16 cellular contexts compared by ENCODE assay signal in genomic region chr1:176033879-176034278, GRCh38.
A peak's percentile ranks its signal among the peaks of the same experiment; 100 is the strongest.
DNase-seq lines count a peak whose midpoint lies in the region; ATAC-seq, FAIRE-seq and TF ChIP-seq lines count a peak whose summit lies in the region.
"Had no signal": no experiment of that assay in that cellular context is flagged by ENCODE, and none has a peak within 500 bp of the region (broad histone marks: within the 10 kb centered on the region; RNA-seq: fewer than 3 reads in every experiment).

No MANE protein-coding gene starts in this region.

- TF ChIP-seq EP300 in SK-N-SH (IDR thresholded peaks at IDR 0.05; ENCODE audit: borderline replicate concordance in 1 of 2, low read depth in 1 of 2, low read length in 1 of 2), result no peak
- TF ChIP-seq EP300 in suprapubic skin (IDR thresholded peaks at IDR 0.05), result no peak

- no peak overlapping the region for H3K4me3 Mint-ChIP-seq in astrocyte (ENCODE audit: unreplicated experiment)
- H3K4me3 Mint-ChIP-seq in activated naive CD4-positive, alpha-beta T cell treated with anti-CD3 and anti-CD28 coated beads, Interleukin-2, amount 10 ng/mL, durations not matched to agents 7 days and 5 days, result no peak overlapping the region
- H3K4me3 Mint-ChIP-seq: activated CD4-positive, alpha-beta memory T cell treated with anti-CD3 and anti-CD28 coated beads for 36 hours; memory B cell had no signal

- peaks cover 4% of the 10 kb centered on the region for H3K4me1 Mint-ChIP-seq in astrocyte (ENCODE audit: low read depth, unreplicated experiment)
- peaks cover 4% of the 10 kb centered on the region for H3K4me1 Mint-ChIP-seq in activated naive CD4-positive, alpha-beta T cell treated with anti-CD3 and anti-CD28 coated beads, Interleukin-2, amount 10 ng/mL, durations not matched to agents 7 days and 5 days

- no peak for FAIRE-seq in astrocyte (lab: Jason Lieb, UNC)

- H3K27me3 ChIP-seq in SK-N-SH (ENCODE audit: insufficient read depth) (no peaks in the 10 kb centered on the region), astrocyte (ENCODE audit: insufficient read depth, low read length) (no peaks in the 10 kb centered on the region), suprapubic skin (no peaks in the 10 kb centered on the region), adrenal gland (no peaks in the 10 kb centered on the region)

- POLR2A ChIA-PET in SK-N-SH (lab: Yijun Ruan, JAX), result no interaction called here

- H3K4me2 ChIP-seq in SK-N-SH, result no peak overlapping the region
- peak overlapping the region; percentile 21 for H3K4me2 ChIP-seq in astrocyte (ENCODE audit: low read length)

- CTCF ChIA-PET in SK-N-SH (lab: Yijun Ruan, JAX), result no interaction called here
- CTCF ChIA-PET in activated naive CD4-positive, alpha-beta T cell treated with anti-CD3 and anti-CD28 coated beads, Interleukin-2, amount 10 ng/mL, durations not matched to agents 7 days and 5 days (lab: Charles Lee), result interaction anchor here (0.7 kb wide), 1 partner anchor 504 kb away, joined by 3 read pairs; no protein-coding TSS in a partner anchor

- 0 out of 2 replicates have a peak, but pooled peaks cover 5% of the 10 kb centered on the region for H3K79me2 ChIP-seq in SK-N-SH (ENCODE audit: insufficient read depth)
- H3K79me2 ChIP-seq in astrocyte (ENCODE audit: insufficient read depth, low read length), result peaks cover 3% of the 10 kb centered on the region

- H3K9me3 ChIP-seq in SK-N-SH (no peaks in the 10 kb centered on the region), astrocyte (ENCODE audit: insufficient read depth, low read depth, low read length) (no peaks in the 10 kb centered on the region), suprapubic skin (no peaks in the 10 kb centered on the region), adrenal gland (replicated peaks in 1 of 3) (no peaks in the 10 kb centered on the region)
- H3K9me3 ChIP-seq: HAP-1 had no signal

- no peaks in the 10 kb centered on the region for H3K9me3 Mint-ChIP-seq in astrocyte (ENCODE audit: unreplicated experiment)
- no peaks in the 10 kb centered on the region for H3K9me3 Mint-ChIP-seq in activated naive CD4-positive, alpha-beta T cell treated with anti-CD3 and anti-CD28 coated beads, Interleukin-2, amount 10 ng/mL, durations not matched to agents 7 days and 5 days
- H3K9me3 Mint-ChIP-seq: activated CD4-positive, alpha-beta memory T cell treated with anti-CD3 and anti-CD28 coated beads for 36 hours; memory B cell had no signal

- TF ChIP-seq CTCF in SK-N-SH (IDR thresholded peaks at IDR 0.05) (no peak), astrocyte (IDR thresholded peaks at IDR 0.05; ENCODE audit: insufficient read depth, low read depth, low read length) (no peak), foreskin fibroblast (IDR thresholded peaks at IDR 0.05; ENCODE audit: low read depth, low read length) (no peak), suprapubic skin (IDR thresholded peaks at IDR 0.05) (no peak), adrenal gland (IDR thresholded peaks at IDR 0.05) (no peak)

- no peak for DNase-seq in SK-N-SH
- peak; percentile 8 for DNase-seq in astrocyte (ENCODE audit: low read depth)
- peak; percentile 8 to 30 for DNase-seq in foreskin fibroblast
- DNase-seq in smooth muscle cell of the brain vasculature (ENCODE audit: low read depth, low spot score), result peak; percentile 24
- no peak for DNase-seq in activated naive CD4-positive, alpha-beta T cell treated with anti-CD3 and anti-CD28 coated beads, Interleukin-2, amount 10 ng/mL, durations not matched to agents 7 days and 5 days
- no peak for DNase-seq in suprapubic skin (ENCODE audit: low spot score in 2 of 2)
- no peak for DNase-seq in adrenal gland
- DNase-seq: activated CD4-positive, alpha-beta memory T cell treated with anti-CD3 and anti-CD28 coated beads for 36 hours; central memory CD4-positive, alpha-beta T cell; erythroblast; NCI-H187 treated with DMSO at 0.1 percent for 48 hours; SHP77 treated with DMSO at 0.1 percent for 48 hours had no signal

- peaks cover 30 to 35% of the 10 kb centered on the region in 2 experiments for H3K36me3 ChIP-seq in SK-N-SH (replicated peaks in 1 of 2; ENCODE audit: control insufficient read depth in 1 of 2, insufficient read depth in 2 of 2, low read length in 1 of 2)
- no peaks in the 10 kb centered on the region for H3K36me3 ChIP-seq in astrocyte (ENCODE audit: insufficient read depth, low read length)
- H3K36me3 ChIP-seq in suprapubic skin, result peaks cover 9% of the 10 kb centered on the region
- H3K36me3 ChIP-seq in adrenal gland (replicated peaks in 1 of 2), result no peaks in the 10 kb centered on the region

- H3K27me3 Mint-ChIP-seq in astrocyte (ENCODE audit: low read depth, unreplicated experiment), result no peaks in the 10 kb centered on the region
- no peaks in the 10 kb centered on the region for H3K27me3 Mint-ChIP-seq in activated naive CD4-positive, alpha-beta T cell treated with anti-CD3 and anti-CD28 coated beads, Interleukin-2, amount 10 ng/mL, durations not matched to agents 7 days and 5 days
- H3K27me3 Mint-ChIP-seq: activated CD4-positive, alpha-beta memory T cell treated with anti-CD3 and anti-CD28 coated beads for 36 hours; memory B cell had no signal

- no peaks in the 10 kb centered on the region for H3K9me2 ChIP-seq in SK-N-SH

- TF ChIP-seq RAD21 in SK-N-SH (IDR thresholded peaks at IDR 0.05; ENCODE audit: low read length), result no peak

- peaks cover 17% of the 10 kb centered on the region for H3F3A ChIP-seq in SK-N-SH (replicated peaks; ENCODE audit: insufficient read depth)

- H3K36me3 Mint-ChIP-seq in astrocyte (ENCODE audit: low read depth, unreplicated experiment), result peaks cover 1% of the 10 kb centered on the region
- peaks cover 19% of the 10 kb centered on the region for H3K36me3 Mint-ChIP-seq in activated naive CD4-positive, alpha-beta T cell treated with anti-CD3 and anti-CD28 coated beads, Interleukin-2, amount 10 ng/mL, durations not matched to agents 7 days and 5 days

- H4K20me1 ChIP-seq in SK-N-SH (ENCODE audit: insufficient read depth), result no peaks in the 10 kb centered on the region
- no peaks in the 10 kb centered on the region for H4K20me1 ChIP-seq in astrocyte (ENCODE audit: insufficient read depth, low read length)

- H3K9ac ChIP-seq in SK-N-SH (no peak overlapping the region), astrocyte (ENCODE audit: low read length) (no peak overlapping the region)

- peak; percentile 57; the same call in 2 of the 3 replicates for ATAC-seq in SK-N-SH treated with all-trans-retinoic acid at 6 μM for 48 hours

- 0 out of 4 replicates have a peak overlapping the region, but pooled peaks of 1 of the 2 experiments have one; percentile 8 for H3K27ac ChIP-seq in SK-N-SH (ENCODE audit: low read depth in 2 of 2, low read length in 1 of 2)
- no peak overlapping the region for H3K27ac ChIP-seq in astrocyte (ENCODE audit: low read depth, low read length)
- H3K27ac ChIP-seq in suprapubic skin, result no peak overlapping the region
- no peak overlapping the region for H3K27ac ChIP-seq in adrenal gland

- H3K4me3 ChIP-seq in SK-N-SH (ENCODE audit: low read depth in 2 of 2, low read length in 1 of 2) (no peak overlapping the region), astrocyte (ENCODE audit: insufficient read depth, low read depth, low read length) (no peak overlapping the region), foreskin fibroblast (ENCODE audit: low read depth in 1 of 2, low read length in 2 of 2) (no peak overlapping the region), suprapubic skin (no peak overlapping the region), adrenal gland (no peak overlapping the region)
- H3K4me3 ChIP-seq: HAP-1 had no signal

- H2AFZ ChIP-seq in SK-N-SH (ENCODE audit: low read depth) (no peak overlapping the region), astrocyte (ENCODE audit: low read depth, low read length) (no peak overlapping the region)

- intact Hi-C loops in adrenal gland (cut with DNase I), result no loop called here

- H3K4me1 ChIP-seq in SK-N-SH (ENCODE audit: control insufficient read depth in 1 of 2, insufficient read depth in 2 of 2, low read depth in 1 of 2, low read length in 1 of 2), result peaks cover 3 to 15% of the 10 kb centered on the region in 2 experiments; a peak in 3 of 4 replicates
- peaks cover 7% of the 10 kb centered on the region for H3K4me1 ChIP-seq in astrocyte (ENCODE audit: insufficient read depth, low read length)
- no peaks in the 10 kb centered on the region for H3K4me1 ChIP-seq in suprapubic skin
- H3K4me1 ChIP-seq in adrenal gland (replicated peaks in 1 of 2), result peaks cover 0 to 6% of the 10 kb centered on the region in 2 donors

- whole genome bisulfite sequencing in SK-N-SH (ENCODE audit: low lambda C conversion rate), result 78% methylated on average over 2 of the region's 2 CpGs
- 47% methylated on average over 2 of the region's 2 CpGs for WGBS in suprapubic skin
- 61 to 73% (median 68%) methylated on average over 2 of the region's 2 CpGs for WGBS in adrenal gland, 4 donors

- no peak for TF ChIP-seq POLR2A in suprapubic skin (IDR thresholded peaks at IDR 0.05)
- TF ChIP-seq POLR2A in adrenal gland (IDR thresholded peaks at IDR 0.05), result no peak

- no peak overlapping the region for H3K27ac Mint-ChIP-seq in astrocyte (ENCODE audit: unreplicated experiment)
- H3K27ac Mint-ChIP-seq in activated naive CD4-positive, alpha-beta T cell treated with anti-CD3 and anti-CD28 coated beads, Interleukin-2, amount 10 ng/mL, durations not matched to agents 7 days and 5 days, result no peak overlapping the region
- H3K27ac Mint-ChIP-seq: activated CD4-positive, alpha-beta memory T cell treated with anti-CD3 and anti-CD28 coated beads for 36 hours; activated T-helper 2 cell treated with anti-CD3 and anti-CD28 coated beads, Interferon-gamma antibody, Interleukin-2, Interleukin-4, amounts not matched to agents 10 μg/mL and 5 μg/mL and 100 μg/mL, durations not matched to agents 14 hours and 24 hours and 36 hours; memory B cell had no signal

TF ChIP-seq in SK-N-SH treated with all-trans-retinoic acid at 6 μM for 48 hours, 23 proteins besides CTCF, POLR2A, EP300 and RAD21 (continues in another document):
- TF ChIP-seq ZC3H10 (CRISPR knock-in tag; IDR thresholded peaks at IDR 0.05), result no peak
- TF ChIP-seq RARB (CRISPR knock-in tag; IDR thresholded peaks at IDR 0.05), result no peak
- TF ChIP-seq OSR1 (CRISPR knock-in tag; IDR thresholded peaks at IDR 0.05), result no peak
- TF ChIP-seq ZNF70 (CRISPR knock-in tag; IDR thresholded peaks at IDR 0.05), result no peak
- TF ChIP-seq BACH2 (CRISPR knock-in tag; IDR thresholded peaks at IDR 0.05; ENCODE audit: borderline replicate concordance), result no peak

TF ChIP-seq in SK-N-SH, 30 proteins besides CTCF, POLR2A, EP300 and RAD21 (continues in another document):
- TF ChIP-seq GATA2 (CRISPR knock-in tag; IDR thresholded peaks at IDR 0.05) (no peak), TEAD4 (IDR thresholded peaks at IDR 0.05; ENCODE audit: borderline replicate concordance, insufficient read depth) (no peak)
- TF ChIP-seq, protein P1, sequence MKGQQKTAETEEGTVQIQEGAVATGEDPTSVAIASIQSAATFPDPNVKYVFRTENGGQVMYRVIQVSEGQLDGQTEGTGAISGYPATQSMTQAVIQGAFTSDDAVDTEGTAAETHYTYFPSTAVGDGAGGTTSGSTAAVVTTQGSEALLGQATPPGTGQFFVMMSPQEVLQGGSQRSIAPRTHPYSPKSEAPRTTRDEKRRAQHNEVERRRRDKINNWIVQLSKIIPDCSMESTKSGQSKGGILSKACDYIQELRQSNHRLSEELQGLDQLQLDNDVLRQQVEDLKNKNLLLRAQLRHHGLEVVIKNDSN (IDR thresholded peaks at IDR 0.05; ENCODE audit: borderline replicate concordance, low read depth), result no peak

Comparison
In these comparisons a context has a peak if more than half of its experiments do, and no peak if none do; other contexts are left out.
1. DNase-seq: peak in astrocyte (single experiment), foreskin fibroblast (2 of 2) and smooth muscle cell of the brain vasculature (single experiment); none in SK-N-SH (single experiment), activated naive CD4-positive, alpha-beta T cell treated with anti-CD3 and anti-CD28 coated beads, Interleukin-2, amount 10 ng/mL, durations not matched to agents 7 days and 5 days (single experiment), suprapubic skin (0 of 2) and adrenal gland (0 of 7).